21 cellular contexts compared by ENCODE assay signal in the genomic region with DNA sequence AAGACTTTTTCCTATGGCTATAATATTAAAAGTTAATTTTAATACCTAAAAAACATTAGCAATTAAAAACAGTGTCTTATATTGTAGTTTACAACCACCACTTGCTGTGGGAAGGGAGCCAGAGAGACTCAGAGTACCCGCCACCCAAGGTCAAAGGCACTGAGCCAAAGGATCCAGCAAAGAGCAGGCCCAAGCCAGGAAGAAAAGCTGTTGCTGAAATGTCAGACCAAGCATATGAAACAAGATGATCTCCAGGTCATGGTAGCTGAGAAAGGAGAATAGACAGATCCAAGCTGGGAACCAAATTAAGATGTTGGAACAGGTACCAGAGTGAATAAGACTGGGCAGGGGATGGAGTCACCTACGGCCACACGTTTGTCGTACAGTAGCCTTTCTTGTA. TPM values are rescaled to one million over a fixed set of nuclear protein-coding genes. Genes with fewer than 3 reads are reported as not detected.
"Had no signal": no experiment of that assay in that cellular context is flagged by ENCODE, and none has a peak within 500 bp of the region (broad histone marks: within the 10 kb centered on the region; RNA-seq: fewer than 3 reads in every experiment).

No MANE protein-coding gene starts in this region.

- H3K36me3 ChIP-seq: esophagus muscularis mucosa, gastroesophageal sphincter, neural progenitor cell had no signal

- DNase-seq: activated CD4-positive, alpha-beta T cell treated with anti-CD3 and anti-CD28 coated beads, Interleukin-2, amount 50 U/mL, for 1 hour; activated CD8-positive, alpha-beta memory T cell treated with anti-CD3 and anti-CD28 coated beads, Interleukin-2, amount 50 U/mL, for 4 hours; activated effector memory CD4-positive, alpha-beta T cell treated with Interleukin-2 at 50 U/mL for 16 hours; activated naive CD4-positive, alpha-beta T cell treated with anti-CD3 and anti-CD28 coated beads, Interleukin-2, amount 50 U/mL, for 16 hours; activated T-cell treated with anti-CD3 and anti-CD28 coated beads, Interleukin-2, amount 50 U/mL, for 48 hours; dermis blood vessel endothelial cell; effector memory CD4-positive, alpha-beta T cell; hippocampal formation; naive B cell; psoas muscle; stimulated activated naive CD4-positive, alpha-beta T cell; trophoblast cell had no signal

- H3K4me3 ChIP-seq: esophagus muscularis mucosa, gastroesophageal sphincter, neural progenitor cell, psoas muscle had no signal

- H3K27ac ChIP-seq: neural progenitor cell, psoas muscle had no signal

- H3K9me3 ChIP-seq: esophagus muscularis mucosa, gastroesophageal sphincter, psoas muscle had no signal

- ATAC-seq: activated CD4-positive, CD25-positive, alpha-beta regulatory T cell treated with anti-CD3 and anti-CD28 coated beads, Interleukin-2, amount 50 U/mL, for 24 hours; gastroesophageal sphincter; psoas muscle had no signal

- H3K4me1 ChIP-seq: psoas muscle had no signal

- H3K4me2 ChIP-seq: neural progenitor cell had no signal

- H3K27me3 ChIP-seq: esophagus muscularis mucosa, gastroesophageal sphincter, neural progenitor cell had no signal

- H3K9ac ChIP-seq: neural progenitor cell had no signal

RNA-seq across cellular contexts. Expression of a gene that starts 18.8 kb away (rescaled TPM):
- total RNA-seq: astrocyte, dermis blood vessel endothelial cell, endothelial cell of umbilical vein, esophagus muscularis mucosa, gastroesophageal sphincter, lung microvascular endothelial cell, osteoblast, psoas muscle, subcutaneous adipose tissue had no signal
- polyA plus RNA-seq: endothelial cell of umbilical vein, psoas muscle had no signal
